In genomic region chr2:64488050-64488974, GRCh38 we compare ENCODE assay signal across 8 cellular contexts. TPM values are rescaled to one million over a fixed set of nuclear protein-coding genes. Genes with fewer than 3 reads are reported as not detected.
DNase-seq lines count a peak whose midpoint lies in the region; ATAC-seq and TF ChIP-seq lines count a peak whose summit lies in the region.

No MANE protein-coding gene starts in this region.

- H3K4me3 Mint-ChIP-seq in activated CD4-positive, alpha-beta memory T cell treated with anti-CD3 and anti-CD28 coated beads, Interleukin-2, amount 10 ng/mL, durations not matched to agents 7 days and 5 days = no peak overlapping the region

- H3K4me1 Mint-ChIP-seq in activated CD4-positive, alpha-beta memory T cell treated with anti-CD3 and anti-CD28 coated beads, Interleukin-2, amount 10 ng/mL, durations not matched to agents 7 days and 5 days = peaks cover 26% of the 10 kb centered on the region

- POLR2A ChIA-PET in HEK293T (lab: Yijun Ruan, JAX) = interaction anchor here (1.4 kb wide), 1 partner anchor 35 kb away, joined by 6 read pairs; the partner anchor contains the start of gene AFTPH
- POLR2A ChIA-PET in activated CD4-positive, alpha-beta memory T cell treated with anti-CD3 and anti-CD28 coated beads, Interleukin-2, amount 10 ng/mL, durations not matched to agents 7 days and 5 days (lab: Charles Lee) = interaction anchor here (0.9 to 2.6 kb wide), 4 partner anchors 12 to 646 kb away, joined by 3 to 15 read pairs (median 4); partner anchors contain the start of gene UGP2

- no peak for ATAC-seq in GM21360 (IDR thresholded peaks at IDR 0.05; ENCODE audit: unreplicated experiment)

- CTCF ChIA-PET in HEK293T (lab: Yijun Ruan, JAX) = interaction anchor here (0.6 to 1.9 kb wide), 15 partner anchors 8 to 162 kb away, joined by 3 to 36 read pairs (median 4); no protein-coding TSS in a partner anchor
- CTCF ChIA-PET in activated CD4-positive, alpha-beta memory T cell treated with anti-CD3 and anti-CD28 coated beads, Interleukin-2, amount 10 ng/mL, durations not matched to agents 7 days and 5 days (lab: Charles Lee) = interaction anchor here (0.6 to 13.0 kb wide), 43 partner anchors 8 to 491 kb away, joined by 3 to 243 read pairs (median 4); partner anchors contain the start of gene AFTPH

- DNase-seq in Daoy (ENCODE audit: low read depth) (peak; percentile 62), HEK293T (ENCODE audit: extremely low spot score) (peak; percentile 75), NCI-H748 (lab: John Stamatoyannopoulos, UW; ENCODE audit: unreplicated experiment) (peak; percentile 62), midbrain (lab: John Stamatoyannopoulos, UW) (peak; percentile 63)
- peak; percentile 80 for DNase-seq in activated CD4-positive, alpha-beta memory T cell treated with anti-CD3 and anti-CD28 coated beads, Interleukin-2, amount 10 ng/mL, durations not matched to agents 7 days and 5 days
- peak; percentile 62 for DNase-seq in effector CD8-positive, alpha-beta T cell (lab: John Stamatoyannopoulos, UW)
- peak; percentile 51 to 75 for DNase-seq in stimulated activated CD8-positive, alpha-beta memory T cell treated with anti-CD3 and anti-CD28 coated beads, Interleukin-2, amount 100 ng/mL, for 48 hours (ENCODE audit: low read depth in 2 of 2)

- H3K9me3 Mint-ChIP-seq in activated CD4-positive, alpha-beta memory T cell treated with anti-CD3 and anti-CD28 coated beads, Interleukin-2, amount 10 ng/mL, durations not matched to agents 7 days and 5 days = no peaks in the 10 kb centered on the region

- H3K27me3 Mint-ChIP-seq in activated CD4-positive, alpha-beta memory T cell treated with anti-CD3 and anti-CD28 coated beads, Interleukin-2, amount 10 ng/mL, durations not matched to agents 7 days and 5 days = peaks cover 11% of the 10 kb centered on the region

- H3K27ac Mint-ChIP-seq in activated CD4-positive, alpha-beta memory T cell treated with anti-CD3 and anti-CD28 coated beads, Interleukin-2, amount 10 ng/mL, durations not matched to agents 7 days and 5 days = no peak overlapping the region

- no peaks in the 10 kb centered on the region for H3K36me3 Mint-ChIP-seq in activated CD4-positive, alpha-beta memory T cell treated with anti-CD3 and anti-CD28 coated beads, Interleukin-2, amount 10 ng/mL, durations not matched to agents 7 days and 5 days (ENCODE audit: low read depth)

TF ChIP-seq in HEK293T, 16 proteins besides CTCF, POLR2A, EP300 and RAD21:
- no peak for TF ChIP-seq ELF4 (IDR thresholded peaks at IDR 0.05)
- no peak for TF ChIP-seq FOXM1 (IDR thresholded peaks at IDR 0.05; ENCODE audit: borderline replicate concordance)
- TF ChIP-seq FOXA1 (IDR thresholded peaks at IDR 0.05) = no peak
- TF ChIP-seq CTBP1 (IDR thresholded peaks at IDR 0.05; ENCODE audit: borderline replicate concordance) = no peak
- no peak for TF ChIP-seq HDGF (IDR thresholded peaks at IDR 0.05; ENCODE audit: borderline replicate concordance)

RNA-seq across cellular contexts. Expression of gene LGALSL, which starts 34.4 kb away (rescaled TPM):
- total RNA-seq in Daoy (2014; rRNA removed; shearing (Covaris generic)) = 1.3 and 4.9 TPM in 2 replicates
- total RNA-seq in activated CD4-positive, alpha-beta memory T cell treated with anti-CD3 and anti-CD28 coated beads, Interleukin-2, amount 10 ng/mL, durations not matched to agents 7 days and 5 days = 1 to 10 TPM; 2.1 to 2.6 TPM

RNA-seq across cellular contexts. Expression of gene AFTPH, which starts 35.8 kb away (rescaled TPM):
- total RNA-seq in Daoy (2014; rRNA removed; shearing (Covaris generic)) = 17.9 and 20.1 TPM in 2 replicates
- total RNA-seq in activated CD4-positive, alpha-beta memory T cell treated with anti-CD3 and anti-CD28 coated beads, Interleukin-2, amount 10 ng/mL, durations not matched to agents 7 days and 5 days = 10 to 100 TPM; 39.2 to 40.2 TPM
